In genomic region chr10:97887399-97887798, GRCh38 we compare ENCODE assay signal across 14 cellular contexts.
"Had no signal": no experiment of that assay in that cellular context is flagged by ENCODE, and none has a peak within 500 bp of the region (broad histone marks: within the 10 kb centered on the region; RNA-seq: fewer than 3 reads in every experiment).

No MANE protein-coding gene starts in this region.

- DNase-seq: activated CD4-positive, alpha-beta T cell treated with anti-CD3 and anti-CD28 coated beads, Interleukin-2, amount 50 U/mL, for 4 hours; activated CD4-positive, CD25-positive, alpha-beta regulatory T cell treated with anti-CD3 and anti-CD28 coated beads, Interleukin-2, amount 50 U/mL, for 72 hours; activated naive CD4-positive, alpha-beta T cell treated with anti-CD3 and anti-CD28 coated beads, Interleukin-2, amount 10 ng/mL, durations not matched to agents 7 days and 5 days; endodermal cell; gastrocnemius medialis; heart right ventricle; left lung; stimulated activated CD4-positive, alpha-beta T cell treated with anti-CD3 and anti-CD28 coated beads, Interleukin-2, amount 100 ng/mL, for 48 hours; stimulated activated naive B cell treated with anti-CD40 and anti-IgM and Interleukin-4, amounts not matched to agents 10 μg/mL and 1 μg/mL and 100 μg/mL, for 72 hours; T-helper 9 cell; tibial artery; uterus had no signal

- H2AFZ ChIP-seq: parathyroid adenoma had no signal

- H3K4me3 ChIP-seq: gastrocnemius medialis, heart right ventricle, left lung, tibial artery, uterus had no signal

- H3K4me1 ChIP-seq: gastrocnemius medialis, heart right ventricle, left lung, parathyroid adenoma, uterus had no signal

- H3K27ac ChIP-seq: gastrocnemius medialis, heart right ventricle, neutrophil, parathyroid adenoma, tibial artery, uterus had no signal

- H3K79me2 ChIP-seq: parathyroid adenoma had no signal

- H3K9me3 ChIP-seq: gastrocnemius medialis, heart right ventricle, left lung, neutrophil, tibial artery, uterus had no signal

- H3K36me3 ChIP-seq: gastrocnemius medialis, heart right ventricle, left lung, neutrophil, tibial artery, uterus had no signal

- H3K27me3 ChIP-seq: gastrocnemius medialis, tibial artery, uterus had no signal
